14 cellular contexts compared by ENCODE assay signal in genomic region chr6:134357110-134357509, GRCh38. TPM values are rescaled to one million over a fixed set of nuclear protein-coding genes. Genes with fewer than 3 reads are reported as not detected.
A peak's percentile ranks its signal among the peaks of the same experiment; 100 is the strongest.
DNase-seq lines count a peak whose midpoint lies in the region; ATAC-seq and TF ChIP-seq lines count a peak whose summit lies in the region.
"Had no signal": no experiment of that assay in that cellular context is flagged by ENCODE, and none has a peak within 500 bp of the region (broad histone marks: within the 10 kb centered on the region; RNA-seq: fewer than 3 reads in every experiment).

No MANE protein-coding gene starts in this region.

- H3K4me1 ChIP-seq in RWPE2 (ENCODE audit: insufficient read depth, poor library complexity, severe bottlenecking) (peaks cover 12% of the 10 kb centered on the region), esophagus squamous epithelium (peaks cover 0 to 21% (median 4%) of the 10 kb centered on the region in 3 donors)
- H3K4me1 ChIP-seq: A549 had no signal

- ATAC-seq in RWPE2 (ENCODE audit: low read depth) (no peak), sciatic nerve (no peak), GM18519 (IDR thresholded peaks at IDR 0.05; ENCODE audit: low FRiP score, unreplicated experiment) (no peak)
- ATAC-seq: A549, GM12878, GM23338 had no signal

- H3K36me3 ChIP-seq in RWPE2 (ENCODE audit: low read depth) (no peaks in the 10 kb centered on the region), esophagus squamous epithelium (no peaks in the 10 kb centered on the region)

- 27 to 35% methylated on average over 2 of the region's 2 CpGs for WGBS in esophagus squamous epithelium, 2 donors

- DNase-seq in EH (ENCODE audit: low read depth), result peak; percentile 10
- no peak for DNase-seq in RWPE2 (ENCODE audit: low spot score)
- no peak for DNase-seq in esophagus squamous epithelium (lab: John Stamatoyannopoulos, UW)
- peak; percentile 65 for DNase-seq in renal cortical epithelial cell (ENCODE audit: low read depth)
- DNase-seq in T-helper 1 cell, result no peak
- DNase-seq in OCI-M1 (lab: John Stamatoyannopoulos, UW), result no peak
- DNase-seq in sciatic nerve (ENCODE audit: low spot score), result no peak
- DNase-seq: Caco-2; CD8-positive, alpha-beta memory T cell; H7 had no signal

- intact Hi-C loops in esophagus squamous epithelium (cut with DNase I), result no loop called here
- intact Hi-C loops in sciatic nerve (cut with DNase I), result no loop called here

- no peak for TF ChIP-seq POLR2A in esophagus squamous epithelium (IDR thresholded peaks at IDR 0.05)

- no peaks in the 10 kb centered on the region for H3K9me3 ChIP-seq in RWPE2 (ENCODE audit: severe bottlenecking)
- no peaks in the 10 kb centered on the region for H3K9me3 ChIP-seq in esophagus squamous epithelium
- H3K9me3 ChIP-seq: A549, Caco-2 had no signal

- H3K27me3 ChIP-seq in RWPE2 (ENCODE audit: insufficient read depth, poor library complexity, severe bottlenecking) (no peaks in the 10 kb centered on the region), esophagus squamous epithelium (no peaks in the 10 kb centered on the region)

- no peak overlapping the region for H3K4me3 ChIP-seq in RWPE2 (ENCODE audit: severe bottlenecking)
- no peak overlapping the region for H3K4me3 ChIP-seq in esophagus squamous epithelium
- H3K4me3 ChIP-seq: A549, GM12878, GM23338 had no signal

- TF ChIP-seq CTCF in RWPE2 (IDR thresholded peaks at IDR 0.05; ENCODE audit: poor library complexity, severe bottlenecking), result no peak
- TF ChIP-seq CTCF in esophagus squamous epithelium (IDR thresholded peaks at IDR 0.05), result no peak

- H3K27ac ChIP-seq in RWPE2 (ENCODE audit: poor library complexity, severe bottlenecking), result peak overlapping the region; percentile 73
- peak overlapping the region in 3 of 4 donors; percentile 10 to 55 (median 25) for H3K27ac ChIP-seq in esophagus squamous epithelium

RNA-seq across cellular contexts. Expression of gene SGK1, which starts 39.2 kb away (rescaled TPM):
- 100 to 1,000 TPM in 3 of 4 donors, 10 to 100 TPM in 1; 93.8 to 170 (median 154) TPM for total RNA-seq in esophagus squamous epithelium
- total RNA-seq in renal cortical epithelial cell, result 77.6 and 560 TPM in 2 replicates
- total RNA-seq in sciatic nerve, result 215 TPM

Comparison
In these comparisons a context has a peak if more than half of its experiments do, and no peak if none do; other contexts are left out.
1. DNase-seq: peak in EH (single experiment) and renal cortical epithelial cell (single experiment); none in RWPE2 (single experiment), esophagus squamous epithelium (single experiment), T-helper 1 cell (0 of 5), OCI-M1 (single experiment) and sciatic nerve (single experiment).